In genomic region chr14:96224480-96225096, GRCh38 we compare ENCODE assay signal across 29 cellular contexts. TPM values are rescaled to one million over a fixed set of nuclear protein-coding genes. Genes with fewer than 3 reads are reported as not detected.
DNase-seq lines count a peak whose midpoint lies in the region; ATAC-seq, FAIRE-seq and TF ChIP-seq lines count a peak whose summit lies in the region.
"Had no signal": no experiment of that assay in that cellular context is flagged by ENCODE, and none has a peak within 500 bp of the region (broad histone marks: within the 10 kb centered on the region; RNA-seq: fewer than 3 reads in every experiment).

No MANE protein-coding gene starts in this region.

- H3K9me3 ChIP-seq in endodermal cell (ENCODE audit: control insufficient read depth, low read length) (peaks cover 16% of the 10 kb centered on the region), suprapubic skin (no peaks in the 10 kb centered on the region)
- H3K9me3 ChIP-seq: HAP-1, neutrophil, prostate gland had no signal

- H3K27me3 ChIP-seq in endodermal cell (ENCODE audit: control insufficient read depth, insufficient read depth, low read length, poor library complexity, severe bottlenecking) (no peaks in the 10 kb centered on the region), suprapubic skin (no peaks in the 10 kb centered on the region)
- H3K27me3 ChIP-seq: BLaER1 treated with 17β-estradiol and CSF1 and Interleukin-3, amounts not matched to agents 10 nM and 100 nM had no signal

- TF ChIP-seq POLR2A in suprapubic skin (IDR thresholded peaks at IDR 0.05) (no peak), GM12892 (IDR thresholded peaks at IDR 0.05; ENCODE audit: low read depth, low read length) (no peak)

- H3K27ac Mint-ChIP-seq in endodermal cell: peak overlapping the region; percentile 24
- H3K27ac Mint-ChIP-seq: activated CD4-positive, alpha-beta T cell treated with anti-CD3 and anti-CD28 coated beads, Interleukin-2, amount 10 ng/mL, durations not matched to agents 7 days and 5 days had no signal

- TF ChIP-seq EP300 in suprapubic skin (IDR thresholded peaks at IDR 0.05): no peak

- TF ChIP-seq CTCF in endodermal cell (conservative IDR thresholded peaks at IDR 0.05) (no peak), suprapubic skin (IDR thresholded peaks at IDR 0.05) (no peak)

- H3K4me3 ChIP-seq in endodermal cell (ENCODE audit: low read length) (no peak overlapping the region), suprapubic skin (no peak overlapping the region)
- H3K4me3 ChIP-seq: BLaER1 treated with 17β-estradiol and CSF1 and Interleukin-3, amounts not matched to agents 10 nM and 100 nM; HAP-1; heart right ventricle; prostate gland had no signal

- H3K4me3 Mint-ChIP-seq in endodermal cell: no peak overlapping the region
- H3K4me3 Mint-ChIP-seq: activated CD4-positive, alpha-beta T cell treated with anti-CD3 and anti-CD28 coated beads, Interleukin-2, amount 10 ng/mL, durations not matched to agents 7 days and 5 days; activated T-cell treated with anti-CD3 and anti-CD28 coated beads, Interleukin-2, amount 50 U/mL, for 4 hours; central memory CD8-positive, alpha-beta T cell; naive B cell had no signal

- peaks cover 22% of the 10 kb centered on the region for H3K36me3 Mint-ChIP-seq in endodermal cell (ENCODE audit: low read depth)

- H3K27ac ChIP-seq in endodermal cell (ENCODE audit: low read depth, low read length): no peak overlapping the region
- peak overlapping the region; percentile 75 for H3K27ac ChIP-seq in suprapubic skin
- H3K27ac ChIP-seq: BLaER1 treated with 17β-estradiol and CSF1 and Interleukin-3, amounts not matched to agents 10 nM and 100 nM; neutrophil; prostate gland had no signal

- intact Hi-C loops in left colon (cut with DNase I, micrococcal nuclease): no loop called here

- DNase-seq in NCI-H226 (peak; percentile 54), endodermal cell (no peak), left colon (peak; percentile 44 to 75), suprapubic skin (ENCODE audit: low spot score in 2 of 2) (no peak), GM12892 (ENCODE audit: insufficient read length) (no peak), inferior parietal cortex (ENCODE audit: extremely low spot score) (no peak)
- DNase-seq: activated CD4-positive, alpha-beta T cell treated with anti-CD3 and anti-CD28 coated beads, Interleukin-2, amount 10 ng/mL, durations not matched to agents 7 days and 5 days; activated gamma-delta T cell treated with Interleukin-2 at 50 U/mL for 16 hours; activated T-cell treated with anti-CD3 and anti-CD28 coated beads, Interleukin-2, amount 50 U/mL, for 4 hours; COR-L47; GDM1; heart right ventricle; left cardiac atrium; MV-4-11; naive B cell; NCI-H1436 treated with DMSO at 0.1 percent for 48 hours; NCI-H2107; NCI-H446 treated with DMSO at 0.1 percent for 48 hours; NCI-H82; stimulated activated CD4-positive, alpha-beta T cell treated with anti-CD3 and anti-CD28 coated beads, Interleukin-2, amount 100 ng/mL, for 24 hours had no signal

- H3K9me3 Mint-ChIP-seq in endodermal cell: peaks cover 15% of the 10 kb centered on the region
- H3K9me3 Mint-ChIP-seq: activated CD4-positive, alpha-beta T cell treated with anti-CD3 and anti-CD28 coated beads, Interleukin-2, amount 10 ng/mL, durations not matched to agents 7 days and 5 days; activated T-cell treated with anti-CD3 and anti-CD28 coated beads, Interleukin-2, amount 50 U/mL, for 4 hours; central memory CD8-positive, alpha-beta T cell had no signal

- H3K36me3 ChIP-seq in endodermal cell (ENCODE audit: control insufficient read depth, insufficient read depth, low read length) (no peaks in the 10 kb centered on the region), suprapubic skin (no peaks in the 10 kb centered on the region)
- H3K36me3 ChIP-seq: BLaER1 treated with 17β-estradiol and CSF1 and Interleukin-3, amounts not matched to agents 10 nM and 100 nM; HAP-1; heart right ventricle; neutrophil; prostate gland had no signal

- H3K9ac ChIP-seq in endodermal cell (ENCODE audit: extremely low read depth, low read length, poor library complexity, severe bottlenecking): no peak overlapping the region
- H3K9ac ChIP-seq: BLaER1 treated with 17β-estradiol and CSF1 and Interleukin-3, amounts not matched to agents 10 nM and 100 nM had no signal

- H3K4me1 ChIP-seq in endodermal cell (ENCODE audit: control insufficient read depth, insufficient read depth, low read length) (no peaks in the 10 kb centered on the region), suprapubic skin (peaks cover 25% of the 10 kb centered on the region)
- H3K4me1 ChIP-seq: HAP-1, prostate gland had no signal

- peaks cover 5% of the 10 kb centered on the region for H3K4me1 Mint-ChIP-seq in endodermal cell
- H3K4me1 Mint-ChIP-seq: activated CD4-positive, alpha-beta T cell treated with anti-CD3 and anti-CD28 coated beads, Interleukin-2, amount 10 ng/mL, durations not matched to agents 7 days and 5 days; central memory CD8-positive, alpha-beta T cell had no signal

- H3K27me3 Mint-ChIP-seq in endodermal cell (ENCODE audit: insufficient read depth): no peaks in the 10 kb centered on the region
- H3K27me3 Mint-ChIP-seq: activated CD4-positive, alpha-beta T cell treated with anti-CD3 and anti-CD28 coated beads, Interleukin-2, amount 10 ng/mL, durations not matched to agents 7 days and 5 days had no signal

- 94 to 98% methylated on average over 8 of the region's 8 CpGs for WGBS in endodermal cell (ENCODE audit: insufficient coverage in 1 of 2, insufficient read length in 1 of 2), 2 experiments
- WGBS in suprapubic skin: 49% methylated on average over 8 of the region's 8 CpGs

- FAIRE-seq in GM12892 (lab: Jason Lieb, UNC): no peak

- peak; percentile 86 for ATAC-seq in left colon
- ATAC-seq in GM21619 (IDR thresholded peaks at IDR 0.05; ENCODE audit: unreplicated experiment): no peak
- no peak for ATAC-seq in HG02588 (IDR thresholded peaks at IDR 0.05; ENCODE audit: unreplicated experiment)
- ATAC-seq: activated T-cell treated with anti-CD3 and anti-CD28 coated beads, Interleukin-2, amount 50 U/mL, for 4 hours had no signal

RNA-seq across cellular contexts. Expression of gene BDKRB2, which starts 19.9 kb away (rescaled TPM):
- total RNA-seq in endodermal cell (1 to 10 TPM; 1.1 to 3.8 TPM), left colon (10 to 100 TPM; 14.2 to 33.6 TPM), suprapubic skin (10 to 100 TPM in 3 of 4 donors, 1 to 10 TPM in 1; 9.7 to 17.9 (median 14.3) TPM)
- polyA plus RNA-seq in endodermal cell (2013, experiment 1 of 2): 0.57 TPM
- 0.87 TPM for polyA plus RNA-seq in endodermal cell (2013, experiment 2 of 2)
- not detected for polyA plus RNA-seq in GM12892 (2012; ENCODE audit: missing spikeins)
- total RNA-seq: activated CD4-positive, alpha-beta T cell treated with anti-CD3 and anti-CD28 coated beads, Interleukin-2, amount 10 ng/mL, durations not matched to agents 7 days and 5 days; activated T-cell treated with anti-CD3 and anti-CD28 coated beads, Interleukin-2, amount 50 U/mL, for 4 hours; T-helper 2 cell treated with Interferon-gamma antibody and Interleukin-4, amounts not matched to agents 100 ng/mL and 5 ng/mL, for 36 hours had no signal

RNA-seq across cellular contexts. Expression of gene BDKRB1, which starts 31.4 kb away (rescaled TPM):
- total RNA-seq in endodermal cell (under 1 TPM in 1 of 2 donors, not detected in 1; 0.24 TPM), left colon (1 to 10 TPM; 5.2 to 6.6 TPM), suprapubic skin (1 to 10 TPM; 2.6 to 6.5 (median 4.1) TPM)
- 0.36 TPM for polyA plus RNA-seq in endodermal cell (2013, experiment 1 of 2)
- not detected for polyA plus RNA-seq in endodermal cell (2013, experiment 2 of 2)
- not detected for polyA plus RNA-seq in GM12892 (2012; ENCODE audit: missing spikeins)
- total RNA-seq: activated CD4-positive, alpha-beta T cell treated with anti-CD3 and anti-CD28 coated beads, Interleukin-2, amount 10 ng/mL, durations not matched to agents 7 days and 5 days; activated T-cell treated with anti-CD3 and anti-CD28 coated beads, Interleukin-2, amount 50 U/mL, for 4 hours; dermis microvascular lymphatic vessel endothelial cell; T-helper 2 cell treated with Interferon-gamma antibody and Interleukin-4, amounts not matched to agents 100 ng/mL and 5 ng/mL, for 36 hours had no signal

Comparison
In these comparisons a context has a peak if more than half of its experiments do, and no peak if none do; other contexts are left out.
1. DNase-seq: peak in NCI-H226 (single experiment) and left colon (2 of 2); none in endodermal cell (single experiment), suprapubic skin (0 of 2), GM12892 (single experiment) and inferior parietal cortex (single experiment).